15 cellular contexts compared by ENCODE assay signal in genomic region chr12:77232045-77232444, GRCh38.
A peak's percentile ranks its signal among the peaks of the same experiment; 100 is the strongest.
DNase-seq lines count a peak whose midpoint lies in the region; ATAC-seq and TF ChIP-seq lines count a peak whose summit lies in the region.
"Had no signal": no experiment of that assay in that cellular context is flagged by ENCODE, and none has a peak within 500 bp of the region (broad histone marks: within the 10 kb centered on the region; RNA-seq: fewer than 3 reads in every experiment).

No MANE protein-coding gene starts in this region.

- H3K4me3 Mint-ChIP-seq in activated T-helper 1 cell treated with anti-CD3 and anti-CD28 coated beads, Interleukin-12 subunit alpha, Interleukin-12 subunit beta, Interleukin-2, Interleukin-4 antibody, amounts not matched to agents 30 ng/mL and 10 ng/mL and 1 ng/mL, durations not matched to agents 14 hours and 24 hours and 36 hours, result no peak overlapping the region
- H3K4me3 Mint-ChIP-seq: activated naive CD4-positive, alpha-beta T cell treated with anti-CD3 and anti-CD28 coated beads, Interleukin-2, amount 10 ng/mL, durations not matched to agents 7 days and 5 days; type B pancreatic cell had no signal

- H3K36me3 Mint-ChIP-seq in activated T-helper 1 cell treated with anti-CD3 and anti-CD28 coated beads, Interleukin-12 subunit alpha, Interleukin-12 subunit beta, Interleukin-2, Interleukin-4 antibody, amounts not matched to agents 30 ng/mL and 10 ng/mL and 1 ng/mL, durations not matched to agents 14 hours and 24 hours and 36 hours (ENCODE audit: low read depth), result no peaks in the 10 kb centered on the region
- H3K36me3 Mint-ChIP-seq: activated naive CD4-positive, alpha-beta T cell treated with anti-CD3 and anti-CD28 coated beads, Interleukin-2, amount 10 ng/mL, durations not matched to agents 7 days and 5 days; type B pancreatic cell had no signal

- H3K27ac Mint-ChIP-seq in activated T-helper 1 cell treated with anti-CD3 and anti-CD28 coated beads, Interleukin-12 subunit alpha, Interleukin-12 subunit beta, Interleukin-2, Interleukin-4 antibody, amounts not matched to agents 30 ng/mL and 10 ng/mL and 1 ng/mL, durations not matched to agents 14 hours and 24 hours and 36 hours, result no peak overlapping the region
- H3K27ac Mint-ChIP-seq: activated naive CD4-positive, alpha-beta T cell treated with anti-CD3 and anti-CD28 coated beads, Interleukin-2, amount 10 ng/mL, durations not matched to agents 7 days and 5 days; type B pancreatic cell had no signal

- ATAC-seq in lung (ENCODE audit: insufficient read depth, low FRiP score), result peak; percentile 10

- H3K4me1 ChIP-seq in duodenal mucosa (ENCODE audit: control insufficient read depth in 1 of 2, insufficient read depth in 2 of 2, low read length in 2 of 2), result peaks cover 11 to 13% of the 10 kb centered on the region in 2 donors
- H3K4me1 ChIP-seq in lung (ENCODE audit: control insufficient read depth in 2 of 2, insufficient read depth in 2 of 2, low read length in 2 of 2), result peaks cover 0 to 3% of the 10 kb centered on the region in 2 donors
- no peaks in the 10 kb centered on the region for H3K4me1 ChIP-seq in SJCRH30

- 55 to 72% methylated on average over 1 of the region's 1 CpG for WGBS in lung, 2 donors

- H3K4me3 ChIP-seq in AG04450 (ENCODE audit: low read depth, low read length), result no peak overlapping the region
- H3K4me3 ChIP-seq in duodenal mucosa (ENCODE audit: low read depth in 1 of 2, low read length in 2 of 2), result peak overlapping the region; percentile 3 to 29
- H3K4me3 ChIP-seq in lung, result no peak overlapping the region
- no peak overlapping the region for H3K4me3 ChIP-seq in brain microvascular endothelial cell (ENCODE audit: low read depth, low read length)
- H3K4me3 ChIP-seq in SJCRH30, result no peak overlapping the region

- in situ Hi-C loops in brain microvascular endothelial cell (cut with HindIII; ENCODE audit: low pct_ligation_motif_present, low sequenced_read_pairs), result no loop called here

- H3K27ac ChIP-seq in AG04450 (ENCODE audit: low read depth, low read length), result no peak overlapping the region
- H3K27ac ChIP-seq in duodenal mucosa (ENCODE audit: low read depth, low read length), result no peak overlapping the region
- no peak overlapping the region for H3K27ac ChIP-seq in lung (ENCODE audit: low read depth in 1 of 2, low read length in 1 of 2)
- no peak overlapping the region for H3K27ac ChIP-seq in brain microvascular endothelial cell
- no peak overlapping the region for H3K27ac ChIP-seq in SJCRH30
- H3K27ac ChIP-seq: neutrophil had no signal

- H3K4me1 Mint-ChIP-seq in activated T-helper 1 cell treated with anti-CD3 and anti-CD28 coated beads, Interleukin-12 subunit alpha, Interleukin-12 subunit beta, Interleukin-2, Interleukin-4 antibody, amounts not matched to agents 30 ng/mL and 10 ng/mL and 1 ng/mL, durations not matched to agents 14 hours and 24 hours and 36 hours (ENCODE audit: low read depth), result no peaks in the 10 kb centered on the region
- H3K4me1 Mint-ChIP-seq: activated naive CD4-positive, alpha-beta T cell treated with anti-CD3 and anti-CD28 coated beads, Interleukin-2, amount 10 ng/mL, durations not matched to agents 7 days and 5 days had no signal

- no peaks in the 10 kb centered on the region for H3K27me3 Mint-ChIP-seq in activated T-helper 1 cell treated with anti-CD3 and anti-CD28 coated beads, Interleukin-12 subunit alpha, Interleukin-12 subunit beta, Interleukin-2, Interleukin-4 antibody, amounts not matched to agents 30 ng/mL and 10 ng/mL and 1 ng/mL, durations not matched to agents 14 hours and 24 hours and 36 hours (ENCODE audit: insufficient read depth)
- H3K27me3 Mint-ChIP-seq: activated naive CD4-positive, alpha-beta T cell treated with anti-CD3 and anti-CD28 coated beads, Interleukin-2, amount 10 ng/mL, durations not matched to agents 7 days and 5 days; type B pancreatic cell had no signal

- H3K9me3 ChIP-seq in AG04450 (ENCODE audit: control insufficient read depth, insufficient read depth, low read length), result no peaks in the 10 kb centered on the region
- no peaks in the 10 kb centered on the region for H3K9me3 ChIP-seq in duodenal mucosa (ENCODE audit: control insufficient read depth in 1 of 2, low read length in 2 of 2)
- no peaks in the 10 kb centered on the region for H3K9me3 ChIP-seq in lung (ENCODE audit: control insufficient read depth in 2 of 2, insufficient read depth in 1 of 2, low read length in 1 of 2)
- H3K9me3 ChIP-seq in SJCRH30 (replicated peaks), result no peaks in the 10 kb centered on the region
- H3K9me3 ChIP-seq: neutrophil had no signal

- intact Hi-C loops in activated T-helper 1 cell treated with anti-CD3 and anti-CD28 coated beads, Interleukin-12 subunit alpha, Interleukin-12 subunit beta, Interleukin-2, Interleukin-4 antibody, amounts not matched to agents 30 ng/mL and 10 ng/mL and 1 ng/mL, durations not matched to agents 14 hours and 24 hours and 36 hours (cut with micrococcal nuclease), result no loop called here

- POLR2A ChIA-PET in AG04450 (lab: Yijun Ruan, JAX), result no interaction called here

- CTCF ChIA-PET in AG04450 (lab: Charles Lee), result interaction anchor here (0.6 kb wide), 1 partner anchor 221 kb away, joined by 3 read pairs; no protein-coding TSS in a partner anchor

- H3K27me3 ChIP-seq in AG04450 (ENCODE audit: control insufficient read depth, insufficient read depth, low read length) (no peaks in the 10 kb centered on the region), duodenal mucosa (ENCODE audit: control insufficient read depth in 1 of 2, insufficient read depth in 2 of 2, low read length in 2 of 2) (no peaks in the 10 kb centered on the region), lung (ENCODE audit: control insufficient read depth, insufficient read depth) (no peaks in the 10 kb centered on the region), brain microvascular endothelial cell (replicated peaks) (no peaks in the 10 kb centered on the region), SJCRH30 (no peaks in the 10 kb centered on the region)
- H3K27me3 ChIP-seq: neutrophil had no signal

- H3K9me3 Mint-ChIP-seq in activated T-helper 1 cell treated with anti-CD3 and anti-CD28 coated beads, Interleukin-12 subunit alpha, Interleukin-12 subunit beta, Interleukin-2, Interleukin-4 antibody, amounts not matched to agents 30 ng/mL and 10 ng/mL and 1 ng/mL, durations not matched to agents 14 hours and 24 hours and 36 hours, result no peaks in the 10 kb centered on the region
- H3K9me3 Mint-ChIP-seq: activated naive CD4-positive, alpha-beta T cell treated with anti-CD3 and anti-CD28 coated beads, Interleukin-2, amount 10 ng/mL, durations not matched to agents 7 days and 5 days; type B pancreatic cell had no signal

- H3K36me3 ChIP-seq in duodenal mucosa (ENCODE audit: control insufficient read depth in 1 of 2, insufficient read depth in 2 of 2, low read length in 2 of 2) (no peaks in the 10 kb centered on the region), lung (ENCODE audit: control insufficient read depth in 2 of 2, insufficient read depth in 2 of 2, low read length in 2 of 2) (no peaks in the 10 kb centered on the region), brain microvascular endothelial cell (replicated peaks) (no peaks in the 10 kb centered on the region), SJCRH30 (no peaks in the 10 kb centered on the region)
- H3K36me3 ChIP-seq: neutrophil had no signal

- DNase-seq in AG04450 (ENCODE audit: low read depth, low spot score) (peak; percentile 45), HT1080 (ENCODE audit: low read depth) (peak; percentile 8), lung (ENCODE audit: low spot score) (no peak), brain microvascular endothelial cell (no peak), SJCRH30 (no peak), HuH-7 (ENCODE audit: low spot score) (no peak)
- no peak for DNase-seq in activated T-helper 1 cell treated with anti-CD3 and anti-CD28 coated beads, Interleukin-12 subunit alpha, Interleukin-12 subunit beta, Interleukin-2, Interleukin-4 antibody, amounts not matched to agents 30 ng/mL and 10 ng/mL and 1 ng/mL, durations not matched to agents 14 hours and 24 hours and 36 hours (ENCODE audit: low spot score)
- DNase-seq: activated naive CD4-positive, alpha-beta T cell treated with anti-CD3 and anti-CD28 coated beads, Interleukin-2, amount 10 ng/mL, durations not matched to agents 7 days and 5 days; cortex of kidney; kidney glomerular epithelial cell; NCI-H1436 treated with DMSO at 0.1 percent for 48 hours; NCI-H82 had no signal

- H3K9ac ChIP-seq in duodenal mucosa (ENCODE audit: low read depth in 1 of 2, low read length in 2 of 2), result no peak overlapping the region

- TF ChIP-seq CTCF in AG04450 (IDR thresholded peaks at IDR 0.05; ENCODE audit: low read depth, low read length) (no peak), lung (IDR thresholded peaks at IDR 0.05; ENCODE audit: control extremely low read depth, extremely low read depth) (no peak), brain microvascular endothelial cell (IDR thresholded peaks at IDR 0.05; ENCODE audit: low read depth, low read length, missing control alignments) (no peak)

Comparison
In these comparisons a context has a peak if more than half of its experiments do, and no peak if none do; other contexts are left out.
1. DNase-seq: peak in AG04450 (single experiment) and HT1080 (single experiment); none in lung (single experiment), brain microvascular endothelial cell (single experiment), activated T-helper 1 cell treated with anti-CD3 and anti-CD28 coated beads, Interleukin-12 subunit alpha, Interleukin-12 subunit beta, Interleukin-2, Interleukin-4 antibody, amounts not matched to agents 30 ng/mL and 10 ng/mL and 1 ng/mL, durations not matched to agents 14 hours and 24 hours and 36 hours (single experiment), SJCRH30 (0 of 2) and HuH-7 (single experiment).
2. H3K4me3 ChIP-seq: peak in duodenal mucosa (2 of 2); none in AG04450 (single experiment), lung (single experiment), brain microvascular endothelial cell (single experiment) and SJCRH30 (single experiment).